ENCODE assay signal across 12 cellular contexts in the genomic region with DNA sequence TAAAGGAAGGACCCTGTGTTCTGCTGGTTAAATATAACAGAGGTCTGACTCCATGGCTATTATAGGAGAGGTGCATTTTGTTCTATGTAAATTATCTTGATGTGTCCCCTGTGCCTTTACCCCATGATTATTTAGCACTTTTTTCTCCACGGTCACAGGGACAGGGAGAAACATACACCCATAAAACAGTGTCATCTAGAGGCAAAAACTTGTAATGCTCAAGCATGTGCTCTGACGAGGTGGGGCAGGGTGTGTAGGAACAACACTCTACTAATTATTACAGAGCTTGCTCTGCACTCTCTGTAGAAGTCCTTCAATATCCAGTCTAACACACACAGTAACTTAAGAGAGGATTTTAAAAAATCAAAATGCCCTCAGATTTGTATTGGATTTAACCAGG.
A peak's percentile ranks its signal among the peaks of the same experiment; 100 is the strongest.
DNase-seq lines count a peak whose midpoint lies in the region; ATAC-seq, FAIRE-seq and TF ChIP-seq lines count a peak whose summit lies in the region.
"Had no signal": no experiment of that assay in that cellular context is flagged by ENCODE, and none has a peak within 500 bp of the region (broad histone marks: within the 10 kb centered on the region; RNA-seq: fewer than 3 reads in every experiment).

No MANE protein-coding gene starts in this region.

- no peaks in the 10 kb centered on the region for H3K9me3 ChIP-seq in trophoblast cell (ENCODE audit: insufficient read depth, low read depth, low read length)

- no peak overlapping the region for H3K27ac Mint-ChIP-seq in activated CD8-positive, alpha-beta T cell treated with anti-CD3 and anti-CD28 coated beads for 36 hours
- H3K27ac Mint-ChIP-seq in mesothelial cell of epicardium = no peak overlapping the region
- H3K27ac Mint-ChIP-seq: natural killer cell treated with Interleukin-12 subunit alpha and Interleukin-12 subunit beta and Interleukin-15 and Interleukin-18, amount 100 ng/mL, for 72 hours; stimulated activated naive CD8-positive, alpha-beta T cell treated with anti-CD3 and anti-CD28 coated beads, Interleukin-15, Interleukin-2, amounts not matched to agents 100 ng/mL and 50 ng/mL, for 24 hours had no signal

- no peak overlapping the region for H3K23ac ChIP-seq in trophoblast cell (ENCODE audit: low read length)

- peak overlapping the region; percentile 63 for H2BK120ac ChIP-seq in trophoblast cell (ENCODE audit: insufficient read depth, low read length, poor library complexity)

- no peaks in the 10 kb centered on the region for H3K27me3 Mint-ChIP-seq in activated CD8-positive, alpha-beta T cell treated with anti-CD3 and anti-CD28 coated beads for 36 hours
- H3K27me3 Mint-ChIP-seq in mesothelial cell of epicardium (ENCODE audit: low read depth) = no peaks in the 10 kb centered on the region
- H3K27me3 Mint-ChIP-seq: natural killer cell treated with Interleukin-12 subunit alpha and Interleukin-12 subunit beta and Interleukin-15 and Interleukin-18, amount 100 ng/mL, for 72 hours; stimulated activated naive CD8-positive, alpha-beta T cell treated with anti-CD3 and anti-CD28 coated beads, Interleukin-15, Interleukin-2, amounts not matched to agents 100 ng/mL and 50 ng/mL, for 24 hours had no signal

- peaks cover 4% of the 10 kb centered on the region for H3K79me1 ChIP-seq in trophoblast cell (ENCODE audit: low read length)

- no peaks in the 10 kb centered on the region for H3K36me3 Mint-ChIP-seq in activated CD8-positive, alpha-beta T cell treated with anti-CD3 and anti-CD28 coated beads for 36 hours (ENCODE audit: low read depth)
- H3K36me3 Mint-ChIP-seq in mesothelial cell of epicardium = peaks cover 17% of the 10 kb centered on the region
- H3K36me3 Mint-ChIP-seq: natural killer cell treated with Interleukin-12 subunit alpha and Interleukin-12 subunit beta and Interleukin-15 and Interleukin-18, amount 100 ng/mL, for 72 hours had no signal

- TF ChIP-seq CTCF in GM12874 (IDR thresholded peaks at IDR 0.05; ENCODE audit: insufficient read depth, low read depth, low read length) (peak; percentile 61), epithelial cell of esophagus (IDR thresholded peaks at IDR 0.05; ENCODE audit: insufficient read depth, low read depth, low read length, missing control alignments) (peak; percentile 64), mesothelial cell of epicardium (IDR thresholded peaks at IDR 0.05; ENCODE audit: unreplicated experiment) (no peak)
- no peak for TF ChIP-seq CTCF in activated CD8-positive, alpha-beta T cell treated with anti-CD3 and anti-CD28 coated beads for 36 hours (IDR thresholded peaks at IDR 0.05)

- POLR2A ChIA-PET in activated CD8-positive, alpha-beta T cell treated with anti-CD3 and anti-CD28 coated beads for 36 hours (lab: Charles Lee) = no interaction called here

- ATAC-seq in activated CD8-positive, alpha-beta T cell treated with anti-CD3 and anti-CD28 coated beads for 36 hours = no peak
- ATAC-seq: natural killer cell treated with Interleukin-12 subunit alpha and Interleukin-12 subunit beta and Interleukin-15 and Interleukin-18, amount 100 ng/mL, for 72 hours had no signal

- H3K36me3 ChIP-seq in trophoblast cell (ENCODE audit: control insufficient read depth in 1 of 2, insufficient read depth in 2 of 2, low read length in 2 of 2) = no peaks in the 10 kb centered on the region

- H3K4me3 ChIP-seq in epithelial cell of esophagus (ENCODE audit: low read length) = no peak overlapping the region
- H3K4me3 ChIP-seq in trophoblast cell (ENCODE audit: low read depth, low read length) = no peak overlapping the region

- intact Hi-C loops in activated CD8-positive, alpha-beta T cell treated with anti-CD3 and anti-CD28 coated beads for 36 hours (cut with micrococcal nuclease) = no loop called here

- H2AFZ ChIP-seq in trophoblast cell (ENCODE audit: insufficient read depth, low read length, poor library complexity) = no peak overlapping the region

- H3K4me2 ChIP-seq in trophoblast cell (ENCODE audit: low read length) = no peak overlapping the region

- H3K4me1 Mint-ChIP-seq in activated CD8-positive, alpha-beta T cell treated with anti-CD3 and anti-CD28 coated beads for 36 hours (ENCODE audit: low read depth) = no peaks in the 10 kb centered on the region
- peaks cover 25% of the 10 kb centered on the region for H3K4me1 Mint-ChIP-seq in mesothelial cell of epicardium

- no peak overlapping the region for H3K14ac ChIP-seq in trophoblast cell (ENCODE audit: low read length)

- no peak overlapping the region for H3K9ac ChIP-seq in trophoblast cell (ENCODE audit: low read length)

- CTCF ChIA-PET in activated CD8-positive, alpha-beta T cell treated with anti-CD3 and anti-CD28 coated beads for 36 hours (lab: Charles Lee) = no interaction called here

- no peak overlapping the region for H4K91ac ChIP-seq in trophoblast cell (ENCODE audit: low read depth, low read length)

- no peak overlapping the region for H2AK5ac ChIP-seq in trophoblast cell (ENCODE audit: low read length)

- peaks cover 4% of the 10 kb centered on the region for H3K79me2 ChIP-seq in trophoblast cell (ENCODE audit: control insufficient read depth, insufficient read depth, low read length, poor library complexity)

- no peak overlapping the region for H3K4me3 Mint-ChIP-seq in activated CD8-positive, alpha-beta T cell treated with anti-CD3 and anti-CD28 coated beads for 36 hours
- no peak overlapping the region for H3K4me3 Mint-ChIP-seq in mesothelial cell of epicardium
- H3K4me3 Mint-ChIP-seq: natural killer cell treated with Interleukin-12 subunit alpha and Interleukin-12 subunit beta and Interleukin-15 and Interleukin-18, amount 100 ng/mL, for 72 hours; stimulated activated naive CD8-positive, alpha-beta T cell treated with anti-CD3 and anti-CD28 coated beads, Interleukin-15, Interleukin-2, amounts not matched to agents 100 ng/mL and 50 ng/mL, for 24 hours had no signal

- no peak overlapping the region for H3K27ac ChIP-seq in trophoblast cell (ENCODE audit: low read depth, low read length)

- no CpG with 5 or more reads among the region's 2 CpGs for WGBS in trophoblast cell (ENCODE audit: extremely low coverage, insufficient coverage, insufficient read length)

- TF ChIP-seq POLR2A in GM12891 (IDR thresholded peaks at IDR 0.05; ENCODE audit: low read depth, low read length) = no peak

- H2BK12ac ChIP-seq in trophoblast cell (ENCODE audit: low read length) = no peak overlapping the region

- H3K4me1 ChIP-seq in trophoblast cell (ENCODE audit: control insufficient read depth in 1 of 2, insufficient read depth in 2 of 2, low read length in 2 of 2) = peaks cover 19 to 23% of the 10 kb centered on the region in 2 experiments

- DNase-seq in NAMALWA (ENCODE audit: low spot score) (peak; percentile 62), epithelial cell of esophagus (ENCODE audit: low read depth) (peak; percentile 64), trophoblast cell (peak; percentile 17 to 57), GM12891 (ENCODE audit: insufficient read length, low spot score) (no peak), mesothelial cell of epicardium (ENCODE audit: low spot score in 2 of 2, unreplicated experiment in 2 of 2) (no peak)
- no peak for DNase-seq in activated CD4-positive, alpha-beta T cell treated with anti-CD3 and anti-CD28 coated beads, Interleukin-2, amount 50 U/mL, for 1 hour
- no peak for DNase-seq in activated CD8-positive, alpha-beta T cell treated with anti-CD3 and anti-CD28 coated beads for 36 hours
- DNase-seq: cerebellar nuclear complex, T-helper 9 cell had no signal

- peak overlapping the region; percentile 14 for H3K4ac ChIP-seq in trophoblast cell (ENCODE audit: low read depth, low read length)

- no peak overlapping the region for H3K18ac ChIP-seq in trophoblast cell (ENCODE audit: low read length)

- H4K8ac ChIP-seq in trophoblast cell (ENCODE audit: low read depth, low read length) = no peak overlapping the region

- FAIRE-seq in GM12891 (lab: Jason Lieb, UNC) = no peak

- no peak overlapping the region for H4K12ac ChIP-seq in trophoblast cell (ENCODE audit: low read depth, low read length)

- no peak overlapping the region for H2BK5ac ChIP-seq in trophoblast cell (ENCODE audit: low read depth, low read length, poor library complexity)

- peaks cover 2% of the 10 kb centered on the region for H3K9me3 Mint-ChIP-seq in activated CD8-positive, alpha-beta T cell treated with anti-CD3 and anti-CD28 coated beads for 36 hours
- peaks cover 11% of the 10 kb centered on the region for H3K9me3 Mint-ChIP-seq in mesothelial cell of epicardium
- H3K9me3 Mint-ChIP-seq: natural killer cell treated with Interleukin-12 subunit alpha and Interleukin-12 subunit beta and Interleukin-15 and Interleukin-18, amount 100 ng/mL, for 72 hours; stimulated activated naive CD8-positive, alpha-beta T cell treated with anti-CD3 and anti-CD28 coated beads, Interleukin-15, Interleukin-2, amounts not matched to agents 100 ng/mL and 50 ng/mL, for 24 hours had no signal

- no peaks in the 10 kb centered on the region for H3K27me3 ChIP-seq in trophoblast cell (ENCODE audit: insufficient read depth, low read length)

TF ChIP-seq in GM12891, 5 proteins besides CTCF, POLR2A, EP300 and RAD21:
- TF ChIP-seq TAF1 (IDR thresholded peaks at IDR 0.05; ENCODE audit: low read depth, low read length) (no peak), POU2F2 (IDR thresholded peaks at IDR 0.05; ENCODE audit: low read depth, low read length) (no peak), POLR2AphosphoS5 (IDR thresholded peaks at IDR 0.05; ENCODE audit: low read depth, low read length) (no peak), SPI1 (IDR thresholded peaks at IDR 0.05; ENCODE audit: low read depth, low read length) (no peak), PAX5 (IDR thresholded peaks at IDR 0.05; ENCODE audit: insufficient read depth, low read length, severe bottlenecking) (no peak)
TF ChIP-seq in GM12891: peak in this region for 0.

Comparison
In these comparisons a context has a peak if more than half of its experiments do, and no peak if none do; other contexts are left out.
1. CTCF ChIP-seq: peak in GM12874 (single experiment) and epithelial cell of esophagus (single experiment); none in activated CD8-positive, alpha-beta T cell treated with anti-CD3 and anti-CD28 coated beads for 36 hours (single experiment) and mesothelial cell of epicardium (single experiment).
2. DNase-seq: peak in NAMALWA (single experiment), epithelial cell of esophagus (single experiment) and trophoblast cell (2 of 2); none in activated CD4-positive, alpha-beta T cell treated with anti-CD3 and anti-CD28 coated beads, Interleukin-2, amount 50 U/mL, for 1 hour (single experiment), activated CD8-positive, alpha-beta T cell treated with anti-CD3 and anti-CD28 coated beads for 36 hours (single experiment), GM12891 (single experiment) and mesothelial cell of epicardium (0 of 2).